Comparison of ENCODE assay signal across 30 cellular contexts in genomic region chr10:131288648-131289047, GRCh38. TPM values are rescaled to one million over a fixed set of nuclear protein-coding genes. Genes with fewer than 3 reads are reported as not detected.
"Had no signal": no experiment of that assay in that cellular context is flagged by ENCODE, and none has a peak within 500 bp of the region (broad histone marks: within the 10 kb centered on the region; RNA-seq: fewer than 3 reads in every experiment).

No MANE protein-coding gene starts in this region.

- H3K9me3 Mint-ChIP-seq: natural killer cell; stimulated activated naive CD8-positive, alpha-beta T cell treated with anti-CD3 and anti-CD28 coated beads, Interleukin-15, Interleukin-2, amounts not matched to agents 100 ng/mL and 50 ng/mL, for 24 hours had no signal

- DNase-seq: naive thymus-derived CD4-positive, alpha-beta T cell; natural killer cell; occipital lobe; ovary; psoas muscle; right cardiac atrium; right lobe of liver; stimulated activated CD4-positive, alpha-beta T cell treated with anti-CD3 and anti-CD28 coated beads, Interleukin-15, amount 100 ng/mL, for 24 hours; stimulated activated CD4-positive, alpha-beta T cell treated with anti-CD3 and anti-CD28 coated beads, Interleukin-2, amount 100 ng/mL, for 24 hours; stimulated activated CD4-positive, alpha-beta T cell treated with anti-CD3 and anti-CD28 coated beads, Interleukin-2, amount 100 ng/mL, for 48 hours; stimulated activated CD4-positive, alpha-beta T cell treated with anti-CD3 and anti-CD28 coated beads, Interleukin-4, amount 100 ng/mL, for 24 hours; stimulated activated naive B cell treated with anti-CD40 and anti-IgM and Interleukin-4, amounts not matched to agents 10 μg/mL and 1 μg/mL and 100 μg/mL, for 72 hours; stimulated activated naive CD4-positive, alpha-beta T cell treated with Interleukin-2 at 50 U/mL for 16 hours; stomach; thyroid gland; upper lobe of right lung; uterus had no signal

- H3K27me3 ChIP-seq: neural progenitor cell, ovary, right lobe of liver, stomach, thyroid gland, tibial nerve, upper lobe of right lung, uterus had no signal

- H3K9ac ChIP-seq: neural progenitor cell, parathyroid adenoma had no signal

- H3K36me3 ChIP-seq: neural progenitor cell, ovary, right lobe of liver, stomach, thoracic aorta, thyroid gland, tibial nerve, upper lobe of right lung, uterus had no signal

- H3K4me3 Mint-ChIP-seq: naive thymus-derived CD4-positive, alpha-beta T cell; natural killer cell; nephron; neural progenitor cell; stimulated activated effector memory CD8-positive, alpha-beta T cell treated with anti-CD3 and anti-CD28 coated beads, Interleukin-12 subunit alpha, Interleukin-12 subunit beta, amount 100 ng/mL, for 72 hours; stimulated activated naive B cell treated with anti-CD40 and anti-IgM and Interleukin-4, amounts not matched to agents 10 μg/mL and 1 μg/mL and 100 μg/mL, for 72 hours; stimulated activated naive CD8-positive, alpha-beta T cell treated with anti-CD3 and anti-CD28 coated beads, Interleukin-15, Interleukin-2, amounts not matched to agents 100 ng/mL and 50 ng/mL, for 24 hours; type B pancreatic cell had no signal

- H3K27ac Mint-ChIP-seq: naive thymus-derived CD4-positive, alpha-beta T cell; natural killer cell; nephron; neural progenitor cell; progenitor cell of endocrine pancreas; stimulated activated effector memory CD8-positive, alpha-beta T cell treated with anti-CD3 and anti-CD28 coated beads, Interleukin-12 subunit alpha, Interleukin-12 subunit beta, amount 100 ng/mL, for 72 hours; stimulated activated naive B cell treated with anti-CD40 and anti-IgM and Interleukin-4, amounts not matched to agents 10 μg/mL and 1 μg/mL and 100 μg/mL, for 72 hours; stimulated activated naive CD8-positive, alpha-beta T cell treated with anti-CD3 and anti-CD28 coated beads, Interleukin-15, Interleukin-2, amounts not matched to agents 100 ng/mL and 50 ng/mL, for 24 hours; type B pancreatic cell had no signal

- H3K36me3 Mint-ChIP-seq: naive thymus-derived CD4-positive, alpha-beta T cell; natural killer cell; neural progenitor cell; stimulated activated effector memory CD8-positive, alpha-beta T cell treated with anti-CD3 and anti-CD28 coated beads, Interleukin-12 subunit alpha, Interleukin-12 subunit beta, amount 100 ng/mL, for 72 hours; stimulated activated naive B cell treated with anti-CD40 and anti-IgM and Interleukin-4, amounts not matched to agents 10 μg/mL and 1 μg/mL and 100 μg/mL, for 72 hours; type B pancreatic cell had no signal

- H3K4me1 Mint-ChIP-seq: naive thymus-derived CD4-positive, alpha-beta T cell; natural killer cell; nephron; neural progenitor cell; stimulated activated effector memory CD8-positive, alpha-beta T cell treated with anti-CD3 and anti-CD28 coated beads, Interleukin-12 subunit alpha, Interleukin-12 subunit beta, amount 100 ng/mL, for 72 hours; stimulated activated naive B cell treated with anti-CD40 and anti-IgM and Interleukin-4, amounts not matched to agents 10 μg/mL and 1 μg/mL and 100 μg/mL, for 72 hours had no signal

- H3K9me3 ChIP-seq: ovary, psoas muscle, right lobe of liver, stomach, thoracic aorta, thyroid gland, upper lobe of right lung, uterus had no signal

- H3K4me1 ChIP-seq: neural progenitor cell, parathyroid adenoma, psoas muscle, right lobe of liver, stomach, thyroid gland, tibial nerve, upper lobe of right lung, uterus had no signal

- H3K27me3 Mint-ChIP-seq: progenitor cell of endocrine pancreas; stimulated activated naive B cell treated with anti-CD40 and anti-IgM and Interleukin-4, amounts not matched to agents 10 μg/mL and 1 μg/mL and 100 μg/mL, for 72 hours; stimulated activated naive CD8-positive, alpha-beta T cell treated with anti-CD3 and anti-CD28 coated beads, Interleukin-15, Interleukin-2, amounts not matched to agents 100 ng/mL and 50 ng/mL, for 24 hours; type B pancreatic cell had no signal

- H3K4me2 ChIP-seq: neural progenitor cell, smooth muscle cell had no signal

- H3K27ac ChIP-seq: neural progenitor cell, ovary, parathyroid adenoma, psoas muscle, right lobe of liver, skin epidermis, stomach, thoracic aorta, thyroid gland, tibial nerve, upper lobe of right lung, uterus had no signal

- H3K4me3 ChIP-seq: neural progenitor cell, ovary, psoas muscle, right lobe of liver, skin epidermis, smooth muscle cell, stomach, thoracic aorta, thyroid gland, tibial nerve, upper lobe of right lung, uterus had no signal

RNA-seq across cellular contexts. Expression of gene TCERG1L, which starts 22.9 kb away (rescaled TPM):
- total RNA-seq: psoas muscle, renal cortical epithelial cell, right cardiac atrium, right lobe of liver, smooth muscle cell, subcutaneous adipose tissue, thoracic aorta, upper lobe of right lung had no signal
- polyA plus RNA-seq: naive thymus-derived CD4-positive, alpha-beta T cell; right cardiac atrium; smooth muscle cell; stomach had no signal
